In the genomic region with DNA sequence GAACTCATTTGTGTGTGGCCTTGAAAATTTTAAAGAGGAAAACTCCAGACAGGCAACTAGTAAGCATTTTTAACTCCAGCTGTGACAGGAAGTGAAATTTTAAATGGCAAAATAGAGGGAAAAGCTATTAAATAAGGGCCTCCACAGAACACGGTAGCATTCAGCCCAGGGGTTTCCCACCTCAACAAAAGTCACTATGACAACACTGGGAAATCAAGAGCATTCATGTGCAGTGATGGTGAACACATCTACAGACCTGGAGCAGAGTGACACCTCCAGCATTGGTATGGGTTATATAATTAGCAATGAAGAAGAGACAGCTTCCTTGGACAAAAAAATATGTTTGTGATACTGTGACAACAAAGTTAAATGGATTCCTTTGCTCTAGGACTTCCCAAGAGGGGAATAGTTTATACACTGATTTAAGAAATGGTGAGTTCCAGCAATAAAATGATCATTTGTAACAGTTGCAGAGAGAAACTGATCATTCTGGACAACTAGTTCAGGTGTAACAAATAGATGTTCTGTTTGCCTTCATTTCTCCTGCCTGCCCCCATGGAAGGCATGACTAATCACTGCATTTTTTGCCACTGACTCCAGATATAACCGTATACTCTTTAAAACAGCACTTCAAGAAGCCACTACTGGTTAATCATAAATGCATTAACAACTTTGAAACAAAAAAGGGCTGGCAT, we compare ENCODE assay signal across 13 cellular contexts.
DNase-seq lines count a peak whose midpoint lies in the region; ATAC-seq, FAIRE-seq and TF ChIP-seq lines count a peak whose summit lies in the region.
"Had no signal": no experiment of that assay in that cellular context is flagged by ENCODE, and none has a peak within 500 bp of the region (broad histone marks: within the 10 kb centered on the region; RNA-seq: fewer than 3 reads in every experiment).

No MANE protein-coding gene starts in this region.

- CTCF ChIA-PET in Calu3 (lab: Charles Lee): interaction anchor here (0.6 kb wide), 1 partner anchor 28 kb away, joined by 3 read pairs; no protein-coding TSS in a partner anchor
- CTCF ChIA-PET in HCT116 (lab: Charles Lee): no interaction called here

- H3K4me2 ChIP-seq in HCT116 (ENCODE audit: low read length): peak overlapping the region; percentile 41

- RAD21 ChIA-PET in HCT116 (lab: Charles Lee; ENCODE audit: low non-redundant PET in 1 of 2, low total read pairs in 2 of 2, uncharacterized antibody in 2 of 2, unreplicated experiment in 2 of 2): no interaction called here

- no peak for ATAC-seq in HCT116
- no peak for ATAC-seq in natural killer cell
- no peak for ATAC-seq in natural killer cell treated with Interleukin-12 subunit alpha and Interleukin-12 subunit beta and Interleukin-15 and Interleukin-18, amount 100 ng/mL, for 72 hours

- H3K27me3 ChIP-seq in HCT116 (ENCODE audit: insufficient read depth, low read length): no peaks in the 10 kb centered on the region

- H3K4me3 Mint-ChIP-seq in Calu3 (ENCODE audit: low read depth, unreplicated experiment) (no peak overlapping the region), CD14-positive monocyte (no peak overlapping the region), natural killer cell (no peak overlapping the region)
- H3K4me3 Mint-ChIP-seq in natural killer cell treated with Interleukin-12 subunit alpha and Interleukin-12 subunit beta and Interleukin-15 and Interleukin-18, amount 100 ng/mL, for 72 hours: no peak overlapping the region

- H3K36me3 Mint-ChIP-seq in Calu3 (ENCODE audit: insufficient read depth, unreplicated experiment) (no peaks in the 10 kb centered on the region), CD14-positive monocyte (no peaks in the 10 kb centered on the region), natural killer cell (no peaks in the 10 kb centered on the region)
- no peaks in the 10 kb centered on the region for H3K36me3 Mint-ChIP-seq in natural killer cell treated with Interleukin-12 subunit alpha and Interleukin-12 subunit beta and Interleukin-15 and Interleukin-18, amount 100 ng/mL, for 72 hours

- no peaks in the 10 kb centered on the region for H4K20me1 ChIP-seq in HCT116 (ENCODE audit: insufficient read depth)

- no peaks in the 10 kb centered on the region for H3K79me2 ChIP-seq in HCT116 (ENCODE audit: insufficient read depth, low read length)

- intact Hi-C loops in Calu3 (cut with micrococcal nuclease; ENCODE audit: unreplicated experiment): loop anchor here (5.0 to 10.0 kb wide), 2 partner anchors 84 to 186 kb away; no protein-coding TSS in a partner anchor
- intact Hi-C loops in HCT116 (cut with micrococcal nuclease): loop anchor here (10.0 kb wide), 1 partner anchor 404 kb away; a partner anchor contains a TSS
- intact Hi-C loops in CD14-positive monocyte (cut with micrococcal nuclease): loop anchor here in 1 of 2 donors (10.0 kb wide), 1 partner anchor 366 kb away; no protein-coding TSS in a partner anchor
- intact Hi-C loops in natural killer cell (cut with micrococcal nuclease): no loop called here

- H3K4me1 Mint-ChIP-seq in Calu3 (ENCODE audit: low read depth, unreplicated experiment): peaks cover 13% of the 10 kb centered on the region
- peaks cover 24% of the 10 kb centered on the region for H3K4me1 Mint-ChIP-seq in CD14-positive monocyte
- peaks cover 9 to 15% of the 10 kb centered on the region in 2 donors for H3K4me1 Mint-ChIP-seq in natural killer cell
- peaks cover 0 to 3% of the 10 kb centered on the region in 2 donors for H3K4me1 Mint-ChIP-seq in natural killer cell treated with Interleukin-12 subunit alpha and Interleukin-12 subunit beta and Interleukin-15 and Interleukin-18, amount 100 ng/mL, for 72 hours (ENCODE audit: low read depth in 2 of 2)

- no peaks in the 10 kb centered on the region for H3K27me3 Mint-ChIP-seq in Calu3 (ENCODE audit: unreplicated experiment)
- H3K27me3 Mint-ChIP-seq in CD14-positive monocyte (ENCODE audit: low read depth in 3 of 3): no peaks in the 10 kb centered on the region
- H3K27me3 Mint-ChIP-seq in natural killer cell (ENCODE audit: low read depth in 2 of 2): peaks cover 6 to 11% of the 10 kb centered on the region in 2 donors
- H3K27me3 Mint-ChIP-seq in natural killer cell treated with Interleukin-12 subunit alpha and Interleukin-12 subunit beta and Interleukin-15 and Interleukin-18, amount 100 ng/mL, for 72 hours: peaks cover 6 to 8% of the 10 kb centered on the region in 2 donors

- TF ChIP-seq RAD21 in HCT116 (IDR thresholded peaks at IDR 0.05; ENCODE audit: low read depth): no peak

- no peak overlapping the region for H3K9ac ChIP-seq in HCT116 (ENCODE audit: low read length)

- H3K9me3 Mint-ChIP-seq in Calu3 (ENCODE audit: low read depth, unreplicated experiment) (no peaks in the 10 kb centered on the region), CD14-positive monocyte (no peaks in the 10 kb centered on the region), natural killer cell (no peaks in the 10 kb centered on the region)
- H3K9me3 Mint-ChIP-seq in natural killer cell treated with Interleukin-12 subunit alpha and Interleukin-12 subunit beta and Interleukin-15 and Interleukin-18, amount 100 ng/mL, for 72 hours: no peaks in the 10 kb centered on the region

- H3K27ac Mint-ChIP-seq in Calu3 (ENCODE audit: unreplicated experiment) (no peak overlapping the region), CD14-positive monocyte (no peak overlapping the region), natural killer cell (no peak overlapping the region)
- no peak overlapping the region for H3K27ac Mint-ChIP-seq in natural killer cell treated with Interleukin-12 subunit alpha and Interleukin-12 subunit beta and Interleukin-15 and Interleukin-18, amount 100 ng/mL, for 72 hours

- no peaks in the 10 kb centered on the region for H3K9me3 ChIP-seq in HCT116 (ENCODE audit: control insufficient read depth in 1 of 2, insufficient read depth in 1 of 2, low read depth in 1 of 2, low read length in 2 of 2)

- POLR2A ChIA-PET in HCT116 (lab: Charles Lee): no interaction called here

- no peaks in the 10 kb centered on the region for H3K9me2 ChIP-seq in HCT116 (ENCODE audit: insufficient read depth)

- TF ChIP-seq CTCF in Calu3 (IDR thresholded peaks at IDR 0.05; ENCODE audit: unreplicated experiment) (no peak), HCT116 (IDR thresholded peaks at IDR 0.05 in 2 of 3, conservative IDR thresholded peaks at IDR 0.05 in 1 of 3; ENCODE audit: borderline replicate concordance in 1 of 3, insufficient read depth in 1 of 3, low read depth in 2 of 3, low read length in 2 of 3) (no peak), CD14-positive monocyte (IDR thresholded peaks at IDR 0.05) (no peak), natural killer cell (IDR thresholded peaks at IDR 0.05) (no peak)

- peak overlapping the region; percentile 88 for H2AFZ ChIP-seq in HCT116 (ENCODE audit: low read depth, low read length, poor library complexity, severe bottlenecking)

- DNase-seq in Calu3: peak; percentile 22
- DNase-seq in HCT116 (ENCODE audit: low read depth, low spot score): no peak
- DNase-seq in RCC 7860 (ENCODE audit: low spot score): peak; percentile 97
- DNase-seq in kidney glomerular epithelial cell (lab: John Stamatoyannopoulos, UW): peak; percentile 91
- no peak for DNase-seq in CD14-positive monocyte (ENCODE audit: low spot score)
- no peak for DNase-seq in natural killer cell
- no peak for DNase-seq in natural killer cell treated with Interleukin-12 subunit alpha and Interleukin-12 subunit beta and Interleukin-15 and Interleukin-18, amount 100 ng/mL, for 72 hours (ENCODE audit: low spot score)
- DNase-seq in HTR-8/SVneo (ENCODE audit: insufficient read length, low spot score): no peak
- DNase-seq: activated naive CD4-positive, alpha-beta T cell treated with anti-CD3 and anti-CD28 coated beads, Interleukin-2, amount 50 U/mL, for 16 hours; DMS153; Karpas-422; small intestine had no signal

- no peak overlapping the region for H3K4me3 ChIP-seq in HCT116 (replicated peaks in 1 of 2; ENCODE audit: low read depth in 1 of 2, low read length in 2 of 2)

- BruUV-seq in Calu3 (replicated peaks; lab: Mats Ljungman, UMichigan) (no TSS peak), HCT116 (replicated peaks; lab: Mats Ljungman, UMichigan) (no TSS peak)

- H3K27ac ChIP-seq in HCT116 (ENCODE audit: low read depth, low read length): no peak overlapping the region
- H3K27ac ChIP-seq: VCaP had no signal

- H3K4me1 ChIP-seq in HCT116 (ENCODE audit: control insufficient read depth in 1 of 2, insufficient read depth in 2 of 2, low read length in 2 of 2): peaks cover 4 to 21% of the 10 kb centered on the region in 2 experiments; a peak in 3 of 4 replicates

- FAIRE-seq in RCC 7860 (lab: Jason Lieb, UNC) (peak; percentile 99), HTR-8/SVneo (lab: Jason Lieb, UNC) (no peak)
- FAIRE-seq: small intestine had no signal

- no peak for TF ChIP-seq POLR2A in HCT116 (IDR thresholded peaks at IDR 0.05; ENCODE audit: borderline replicate concordance, extremely low read depth, insufficient read depth, insufficient read length)

- no peaks in the 10 kb centered on the region for H3K36me3 ChIP-seq in HCT116 (ENCODE audit: control insufficient read depth in 1 of 2, insufficient read depth in 2 of 2, low read length in 2 of 2)

TF ChIP-seq in HCT116, 20 proteins besides CTCF, POLR2A, EP300 and RAD21:
- TF ChIP-seq ZNF274 (IDR thresholded peaks at IDR 0.05; ENCODE audit: low read depth, low read length): no peak
- TF ChIP-seq POLR2AphosphoS5 (IDR thresholded peaks at IDR 0.05; ENCODE audit: low read depth, low read length): no peak
- peak; percentile 40; the same call in 1 of the 2 replicates for TF ChIP-seq JUND (IDR thresholded peaks at IDR 0.05)
- TF ChIP-seq FOSL1 (IDR thresholded peaks at IDR 0.05; ENCODE audit: low read depth): peak; percentile 41; the same call in 1 of the 2 replicates
- no peak for TF ChIP-seq CEBPB (IDR thresholded peaks at IDR 0.05; ENCODE audit: low read depth)

Comparison
In these comparisons a context has a peak if more than half of its experiments do, and no peak if none do; other contexts are left out.
1. DNase-seq: peak in Calu3 (single experiment), RCC 7860 (single experiment) and kidney glomerular epithelial cell (single experiment); none in HCT116 (single experiment), CD14-positive monocyte (single experiment), natural killer cell (single experiment), natural killer cell treated with Interleukin-12 subunit alpha and Interleukin-12 subunit beta and Interleukin-15 and Interleukin-18, amount 100 ng/mL, for 72 hours (single experiment) and HTR-8/SVneo (single experiment).